In genomic region chr14:102437997-102438922, GRCh38 we compare ENCODE assay signal across 8 cellular contexts.
DNase-seq lines count a peak whose midpoint lies in the region; ATAC-seq and TF ChIP-seq lines count a peak whose summit lies in the region.

No MANE protein-coding gene starts in this region.

- intact Hi-C loops in lower leg skin (cut with DNase I; ENCODE audit: low total_unique reads) = loop anchor here (5.0 kb wide), 1 partner anchor 79 kb away; no protein-coding TSS in a partner anchor

- H3K4me3 ChIP-seq in H7 (ENCODE audit: insufficient read depth, low read depth, low read length) (no peak overlapping the region), lower leg skin (ENCODE audit: low read depth, poor library complexity, severe bottlenecking) (no peak overlapping the region)

- peak in 1 of 3 donors; percentile 29 for TF ChIP-seq CTCF in lower leg skin (IDR thresholded peaks at IDR 0.05)

- no peak for ATAC-seq in GM18907 (IDR thresholded peaks at IDR 0.05; ENCODE audit: unreplicated experiment)

- WGBS in lower leg skin, 2 donors = 8 to 16% methylated on average over 30 of the region's 31 CpGs

- H3K27me3 ChIP-seq in H7 (ENCODE audit: control insufficient read depth, insufficient read depth, low read length) = no peaks in the 10 kb centered on the region

- H3K36me3 ChIP-seq in H7 (replicated peaks; ENCODE audit: control insufficient read depth, insufficient read depth, low read length) = peaks cover 11% of the 10 kb centered on the region

- DNase-seq in Ammon's horn (ENCODE audit: low spot score) = peak; percentile 95
- peak; percentile 97 for DNase-seq in H7
- peak; percentile 62 for DNase-seq in NCI-H524 treated with DMSO at 0.1 percent for 48 hours (lab: John Stamatoyannopoulos, UW)
- DNase-seq in activated CD4-positive, alpha-beta T cell treated with anti-CD3 and anti-CD28 coated beads, Interleukin-2, amount 50 U/mL, for 48 hours = peak; percentile 74 to 79
- DNase-seq in dermis blood vessel endothelial cell = peak; percentile 92
- peak; percentile 77 to 98 for DNase-seq in lower leg skin (ENCODE audit: low spot score in 2 of 2)
- DNase-seq in stimulated activated CD4-positive, alpha-beta T cell treated with anti-CD3 and anti-CD28 coated beads, Interleukin-4, amount 100 ng/mL, for 1 hour = peak; percentile 68

- TF ChIP-seq POLR2A in lower leg skin (IDR thresholded peaks at IDR 0.05) = no peak
